In genomic region chr2:110854355-110855081, GRCh38 we compare ENCODE assay signal across 9 cellular contexts.
DNase-seq lines count a peak whose midpoint lies in the region; ATAC-seq, FAIRE-seq and TF ChIP-seq lines count a peak whose summit lies in the region.
"Had no signal": no experiment of that assay in that cellular context is flagged by ENCODE, and none has a peak within 500 bp of the region (broad histone marks: within the 10 kb centered on the region; RNA-seq: fewer than 3 reads in every experiment).

No MANE protein-coding gene starts in this region.

- peaks cover 0 to 4% of the 10 kb centered on the region in 2 donors for H3K27me3 Mint-ChIP-seq in CD4-positive, alpha-beta memory T cell

- H3K9ac ChIP-seq in GM23248 (no peak overlapping the region), keratinocyte (ENCODE audit: control insufficient read depth, extremely low read depth, insufficient read depth, low read length) (no peak overlapping the region)

- no peaks in the 10 kb centered on the region for H3K36me3 Mint-ChIP-seq in CD4-positive, alpha-beta memory T cell

- no peaks in the 10 kb centered on the region for H3K79me2 ChIP-seq in GM23248 (ENCODE audit: insufficient read depth)
- no peaks in the 10 kb centered on the region for H3K79me2 ChIP-seq in keratinocyte (ENCODE audit: control insufficient read depth, insufficient read depth, low read length)

- H3K4me1 ChIP-seq in CD4-positive, alpha-beta memory T cell (ENCODE audit: insufficient read depth, low read length): peaks cover 49% of the 10 kb centered on the region
- H3K4me1 ChIP-seq in GM23248 (ENCODE audit: insufficient read depth) (no peaks in the 10 kb centered on the region), keratinocyte (ENCODE audit: control insufficient read depth, extremely low read depth, insufficient read depth, low read length) (no peaks in the 10 kb centered on the region)

- POLR2A ChIA-PET in CD4-positive, alpha-beta memory T cell (lab: Charles Lee; ENCODE audit: partially characterized antibody): no interaction called here

- no peaks in the 10 kb centered on the region for H3K9me3 ChIP-seq in CD4-positive, alpha-beta memory T cell (ENCODE audit: control insufficient read depth in 1 of 2, low read length in 2 of 2)
- H3K9me3 ChIP-seq in GM23248 (ENCODE audit: low read depth) (no peaks in the 10 kb centered on the region), keratinocyte (ENCODE audit: control insufficient read depth, low read depth, low read length) (no peaks in the 10 kb centered on the region)

- peak; percentile 36 to 45 (median 39) for TF ChIP-seq CTCF in keratinocyte (optimal IDR thresholded peaks at IDR 0.05 in 1 of 3, IDR thresholded peaks at IDR 0.05 in 1 of 3, conservative IDR thresholded peaks at IDR 0.05 in 1 of 3; ENCODE audit: extremely low read depth in 1 of 3, insufficient read depth in 2 of 3, low read length in 3 of 3)

- dilution Hi-C loops in keratinocyte (cut with MboI; ENCODE audit: extremely low pct_ligation_motif_present, low sequenced_read_pairs): no loop called here

- CTCF ChIA-PET in CD4-positive, alpha-beta memory T cell (lab: Charles Lee; ENCODE audit: partially characterized antibody): interaction anchor here (1.1 to 6.0 kb wide), 3 partner anchors 10 to 124 kb away, joined by 3 to 49 read pairs (median 3); no protein-coding TSS in a partner anchor

- peaks cover 42 to 59% (median 49%) of the 10 kb centered on the region in 4 donors for H3K4me1 Mint-ChIP-seq in CD4-positive, alpha-beta memory T cell

- H3K4me2 ChIP-seq in GM23248 (ENCODE audit: unreplicated experiment) (no peak overlapping the region), keratinocyte (ENCODE audit: control insufficient read depth, extremely low read depth, insufficient read depth, low read depth, low read length) (no peak overlapping the region)

- H3F3A ChIP-seq in GM23248 (ENCODE audit: insufficient read depth): no peaks in the 10 kb centered on the region

- peaks cover 0 to 3% (median 0%) of the 10 kb centered on the region in 8 donors for H3K9me3 Mint-ChIP-seq in CD4-positive, alpha-beta memory T cell

- H3K4me3 Mint-ChIP-seq in CD4-positive, alpha-beta memory T cell: no peak overlapping the region
- H3K4me3 Mint-ChIP-seq: activated CD8-positive, alpha-beta T cell treated with anti-CD3 and anti-CD28 coated beads for 36 hours had no signal

- H4K20me1 ChIP-seq in GM23248 (ENCODE audit: insufficient read depth) (no peaks in the 10 kb centered on the region), keratinocyte (ENCODE audit: control insufficient read depth, extremely low read depth, insufficient read depth, low read length) (no peaks in the 10 kb centered on the region)

- H3K9me1 ChIP-seq in keratinocyte (ENCODE audit: control insufficient read depth, extremely low read depth, insufficient read depth, low read length): no peaks in the 10 kb centered on the region

- H3K27me3 ChIP-seq in CD4-positive, alpha-beta memory T cell (ENCODE audit: insufficient read depth, low read length): no peaks in the 10 kb centered on the region
- H3K27me3 ChIP-seq in GM23248 (replicated peaks; ENCODE audit: insufficient read depth) (peaks cover 49% of the 10 kb centered on the region), keratinocyte (ENCODE audit: control insufficient read depth, extremely low read depth, insufficient read depth, low read length) (peaks cover 20% of the 10 kb centered on the region)

- H3K27ac Mint-ChIP-seq in CD4-positive, alpha-beta memory T cell: peak overlapping the region in 5 of 7 donors; percentile 17 to 96 (median 37)
- H3K27ac Mint-ChIP-seq: activated CD8-positive, alpha-beta T cell treated with anti-CD3 and anti-CD28 coated beads for 36 hours had no signal

- H3K4me3 ChIP-seq in CD4-positive, alpha-beta memory T cell (ENCODE audit: low read length in 2 of 2): no peak overlapping the region
- H3K4me3 ChIP-seq in GM23248: no peak overlapping the region
- no peak overlapping the region for H3K4me3 ChIP-seq in keratinocyte (ENCODE audit: control insufficient read depth in 2 of 3, extremely low read depth in 1 of 3, insufficient read depth in 2 of 3, low read depth in 1 of 3, low read length in 3 of 3)

- no peaks in the 10 kb centered on the region for H3K36me3 ChIP-seq in CD4-positive, alpha-beta memory T cell (ENCODE audit: insufficient read depth, low read length)
- H3K36me3 ChIP-seq in GM23248 (ENCODE audit: low read depth) (no peaks in the 10 kb centered on the region), keratinocyte (ENCODE audit: control insufficient read depth in 2 of 2, extremely low read depth in 1 of 2, insufficient read depth in 2 of 2, low read length in 2 of 2) (no peaks in the 10 kb centered on the region)

- no peak for ATAC-seq in GM21381 (IDR thresholded peaks at IDR 0.05; ENCODE audit: unreplicated experiment)
- ATAC-seq: activated CD8-positive, alpha-beta T cell treated with anti-CD3 and anti-CD28 coated beads for 36 hours had no signal

- in situ Hi-C loops in GM23248 (cut with MboI): no loop called here

- H2AFZ ChIP-seq in GM23248: no peak overlapping the region
- no peak overlapping the region for H2AFZ ChIP-seq in keratinocyte (ENCODE audit: control insufficient read depth, low read length)

- intact Hi-C loops in CD4-positive, alpha-beta memory T cell (cut with micrococcal nuclease): no loop called here
- intact Hi-C loops in posterior vena cava (cut with DNase I): loop anchor here in 1 of 2 donors (5.0 kb wide), 1 partner anchor 1402 kb away; no protein-coding TSS in a partner anchor

- no peaks in the 10 kb centered on the region for H3K9me2 ChIP-seq in GM23248 (ENCODE audit: insufficient read depth)

- no peak overlapping the region for H3K27ac ChIP-seq in CD4-positive, alpha-beta memory T cell (ENCODE audit: low read depth, low read length)
- H3K27ac ChIP-seq in GM23248 (no peak overlapping the region), keratinocyte (ENCODE audit: control insufficient read depth, insufficient read depth, low read length) (no peak overlapping the region)

- no peak for FAIRE-seq in keratinocyte (lab: Jason Lieb, UNC)
- no peak for FAIRE-seq in urothelium cell line (lab: Jason Lieb, UNC)

- no peak for DNase-seq in CD4-positive, alpha-beta memory T cell
- peak; percentile 6 for DNase-seq in GM23248
- peak; percentile 14 for DNase-seq in SW480 (ENCODE audit: low spot score)
- DNase-seq in keratinocyte (ENCODE audit: low read depth, low spot score): no peak
- no peak for DNase-seq in urothelium cell line (ENCODE audit: low spot score)
- no peak for DNase-seq in D341Med (ENCODE audit: low spot score)
- DNase-seq in posterior vena cava (ENCODE audit: low spot score): no peak
- DNase-seq: activated CD8-positive, alpha-beta T cell treated with anti-CD3 and anti-CD28 coated beads for 36 hours had no signal

Comparison
In these comparisons a context has a peak if more than half of its experiments do, and no peak if none do; other contexts are left out.
1. DNase-seq: peak in GM23248 (single experiment) and SW480 (single experiment); none in CD4-positive, alpha-beta memory T cell (0 of 5), keratinocyte (single experiment), urothelium cell line (single experiment), D341Med (single experiment) and posterior vena cava (single experiment).